Comparison of ENCODE assay signal across 8 cellular contexts in the genomic region with DNA sequence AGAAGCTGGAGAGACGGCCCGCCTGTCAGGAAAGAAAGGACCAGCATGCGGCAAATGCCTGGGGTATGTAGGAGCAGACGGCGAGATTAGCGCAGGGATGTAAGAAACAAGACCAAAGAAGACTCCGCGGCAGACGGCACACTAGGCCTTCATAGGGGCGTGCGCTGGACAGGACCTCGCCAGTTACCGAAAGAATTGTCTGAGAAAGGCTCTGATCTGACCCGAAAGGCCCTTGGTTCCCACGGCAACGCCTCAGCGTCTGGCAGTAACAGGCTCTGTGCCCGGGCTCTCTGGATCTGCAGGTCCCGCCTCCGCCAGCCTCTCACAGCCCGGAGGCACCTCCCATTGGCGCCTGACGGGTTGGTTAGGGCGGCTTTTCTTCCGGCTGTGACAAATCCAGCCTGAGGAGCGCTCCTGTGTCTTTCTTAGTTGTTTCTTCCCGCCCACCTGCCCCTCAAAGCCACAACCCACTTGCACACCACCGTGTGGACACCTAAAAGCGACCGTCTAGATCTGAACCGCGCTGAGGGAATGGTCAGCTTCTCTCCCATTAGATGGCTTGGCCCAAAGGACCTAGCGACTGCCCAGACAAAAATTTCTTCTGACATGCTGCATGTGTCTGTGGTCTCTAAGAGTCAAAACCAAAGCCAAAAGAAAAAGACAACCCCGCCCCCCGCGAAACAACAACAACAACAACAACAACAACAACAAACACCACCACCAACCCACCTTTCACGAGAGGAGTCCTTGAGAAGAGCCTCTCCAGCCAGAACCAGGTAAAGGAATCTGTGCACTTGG. TPM values are rescaled to one million over a fixed set of nuclear protein-coding genes. Genes with fewer than 3 reads are reported as not detected.
DNase-seq lines count a peak whose midpoint lies in the region; ATAC-seq and TF ChIP-seq lines count a peak whose summit lies in the region.
"Not testable (repeated sequence)": the region's sequence is repeated elsewhere in the genome, so short reads cannot be mapped to it uniquely, and the experiment has no call there.

No MANE protein-coding gene starts in this region.

- intact Hi-C loops in CD4-positive, alpha-beta T cell (cut with DNase I, micrococcal nuclease) = loop anchor here (10.0 kb wide), 9 partner anchors 138 to 1198 kb away; partner anchors contain the start of genes ZNF569 (in 2 of the 2), ZNF570 (in 2 of the 2), ZNF573 (in 2 of the 2) and OVOL3 (in 1 of the 2)

- not testable (repeated sequence) for TF ChIP-seq CTCF in CD4-positive, alpha-beta T cell (IDR thresholded peaks at IDR 0.05)

- DNase-seq in CD4-positive, alpha-beta T cell = peak; percentile 16 to 56 (median 38)
- DNase-seq in NCI-H1092 treated with DMSO at 0.1 percent for 48 hours (lab: John Stamatoyannopoulos, UW) (peak; percentile 31), SK-N-DZ (ENCODE audit: low spot score) (peak; percentile 76), neuronal stem cell (ENCODE audit: low spot score) (peak; percentile 71)
- DNase-seq in iPS DF 6.9 (ENCODE audit: low read depth, low spot score) = not testable (repeated sequence)
- DNase-seq in stimulated activated CD8-positive, alpha-beta memory T cell treated with anti-CD3 and anti-CD28 coated beads, Interleukin-7, amount 100 ng/mL, for 4 hours (ENCODE audit: low read depth in 2 of 2) = peak; percentile 40 to 42

- peaks cover 11% of the 10 kb centered on the region for H3K27me3 Mint-ChIP-seq in CD4-positive, alpha-beta T cell
- not testable (repeated sequence) for H3K27me3 Mint-ChIP-seq in activated T-helper 17 cell treated with anti-CD3 and anti-CD28 coated beads, Interleukin-2, amount 50 U/mL, for 72 hours

- peak overlapping the region; percentile 81 for H3K4me3 Mint-ChIP-seq in CD4-positive, alpha-beta T cell
- H3K4me3 Mint-ChIP-seq in activated T-helper 17 cell treated with anti-CD3 and anti-CD28 coated beads, Interleukin-2, amount 50 U/mL, for 72 hours = peak overlapping the region; percentile 70

- H3K36me3 Mint-ChIP-seq in CD4-positive, alpha-beta T cell (ENCODE audit: low read depth) = peaks cover 12% of the 10 kb centered on the region
- not testable (repeated sequence) for H3K36me3 Mint-ChIP-seq in activated T-helper 17 cell treated with anti-CD3 and anti-CD28 coated beads, Interleukin-2, amount 50 U/mL, for 72 hours (ENCODE audit: low read depth)

- H4K8ac ChIP-seq in neuronal stem cell (ENCODE audit: low read depth, low read length) = not testable (repeated sequence)

- H3K4me1 ChIP-seq in ectodermal cell (ENCODE audit: control insufficient read depth, insufficient read depth, low read length); iPS DF 6.9 (ENCODE audit: control insufficient read depth, insufficient read depth, low read length); neuronal stem cell (ENCODE audit: control insufficient read depth in 2 of 2, insufficient read depth in 1 of 2, low read depth in 1 of 2, low read length in 2 of 2): not testable (repeated sequence)

- peak overlapping the region; percentile 73 for H3K4me2 ChIP-seq in neuronal stem cell (ENCODE audit: insufficient read depth, low read length, poor library complexity, severe bottlenecking)

- not testable (repeated sequence) for H2BK120ac ChIP-seq in neuronal stem cell (ENCODE audit: low read depth, low read length)

- not testable (repeated sequence) for H2BK12ac ChIP-seq in neuronal stem cell (ENCODE audit: low read length)

- peak overlapping the region; percentile 16 for H3K4me3 ChIP-seq in ectodermal cell (ENCODE audit: insufficient read depth, low read depth, low read length)
- peak overlapping the region; percentile 28; the same call in 1 of the 2 replicates for H3K4me3 ChIP-seq in iPS DF 6.9 (ENCODE audit: low read length)
- peak overlapping the region; percentile 52 to 68 for H3K4me3 ChIP-seq in neuronal stem cell (ENCODE audit: low read length in 2 of 2)

- ATAC-seq in CD4-positive, alpha-beta T cell (ENCODE audit: poor library complexity) = peak; percentile 47
- ATAC-seq in activated T-helper 17 cell treated with anti-CD3 and anti-CD28 coated beads, Interleukin-2, amount 50 U/mL, for 72 hours (replicated peaks) = peak; percentile 66

- not testable (repeated sequence) for H3K27me3 ChIP-seq in CD4-positive, alpha-beta T cell (ENCODE audit: control insufficient read depth, insufficient read depth, low read length); ectodermal cell (ENCODE audit: control insufficient read depth, insufficient read depth, low read length, poor library complexity, severe bottlenecking); iPS DF 6.9 (ENCODE audit: control insufficient read depth, insufficient read depth, low read length); neuronal stem cell (ENCODE audit: control insufficient read depth in 3 of 3, insufficient read depth in 3 of 3, low read depth in 1 of 3, low read length in 3 of 3)

- peak overlapping the region; percentile 95 for H2AFZ ChIP-seq in neuronal stem cell (ENCODE audit: low read length)

- not testable (repeated sequence) for H3K9ac ChIP-seq in neuronal stem cell (ENCODE audit: low read depth, low read length, poor library complexity)

- H2BK5ac ChIP-seq in neuronal stem cell (ENCODE audit: low read length) = not testable (repeated sequence)

- H3K14ac ChIP-seq in neuronal stem cell (ENCODE audit: low read length) = not testable (repeated sequence)

- 37 to 40% methylated on average over 34 to 35 of the region's 37 CpGs for WGBS in ectodermal cell, 2 experiments
- no CpG with 5 or more reads among the region's 37 CpGs for WGBS in iPS DF 6.9 (ENCODE audit: insufficient coverage, insufficient read length)
- WGBS in neuronal stem cell (ENCODE audit: extremely low coverage in 2 of 2, insufficient read length in 2 of 2, insufficient replicate concordance in 1 of 2), 2 donors = no CpG with 5 or more reads among the region's 37 CpGs

- not testable (repeated sequence) for H2BK15ac ChIP-seq in neuronal stem cell (ENCODE audit: low read length)

- H3K27ac ChIP-seq in CD4-positive, alpha-beta T cell (ENCODE audit: low read depth, low read length); iPS DF 6.9 (ENCODE audit: low read length): not testable (repeated sequence)
- H3K27ac ChIP-seq in ectodermal cell (ENCODE audit: insufficient read depth, low read depth, low read length, poor library complexity, severe bottlenecking) (peak overlapping the region; percentile 74), neuronal stem cell (replicated peaks; ENCODE audit: low read length) (peak overlapping the region; percentile 84)

- not testable (repeated sequence) for H3K36me3 ChIP-seq in ectodermal cell (ENCODE audit: control insufficient read depth, insufficient read depth, low read length); iPS DF 6.9 (ENCODE audit: control insufficient read depth, insufficient read depth, low read length); neuronal stem cell (replicated peaks in 1 of 2; ENCODE audit: control insufficient read depth in 2 of 2, insufficient read depth in 2 of 2, low read length in 2 of 2)

- H2AK5ac ChIP-seq in neuronal stem cell (ENCODE audit: low read depth, low read length) = not testable (repeated sequence)

- CTCF ChIA-PET in CD4-positive, alpha-beta T cell (lab: Charles Lee) = not testable (repeated sequence)

- peak overlapping the region; percentile 21 for H3K27ac Mint-ChIP-seq in CD4-positive, alpha-beta T cell
- H3K27ac Mint-ChIP-seq in activated T-helper 17 cell treated with anti-CD3 and anti-CD28 coated beads, Interleukin-2, amount 50 U/mL, for 72 hours = peak overlapping the region; percentile 28

- not testable (repeated sequence) for H3K18ac ChIP-seq in neuronal stem cell (ENCODE audit: low read length)

- H3K23ac ChIP-seq in neuronal stem cell (ENCODE audit: low read depth, low read length, poor library complexity) = not testable (repeated sequence)

- H3K4ac ChIP-seq in neuronal stem cell (ENCODE audit: low read length) = not testable (repeated sequence)

- not testable (repeated sequence) for H3K79me1 ChIP-seq in neuronal stem cell (ENCODE audit: low read depth, low read length)

- POLR2A ChIA-PET in CD4-positive, alpha-beta T cell (lab: Charles Lee) = interaction anchor here (0.6 to 1.0 kb wide), 2 partner anchors 57 to 194 kb away, joined by 3 read pairs; partner anchors contain the start of gene ZNF793

- peaks cover 29% of the 10 kb centered on the region for H3K4me1 Mint-ChIP-seq in CD4-positive, alpha-beta T cell (ENCODE audit: low read depth)
- H3K4me1 Mint-ChIP-seq in activated T-helper 17 cell treated with anti-CD3 and anti-CD28 coated beads, Interleukin-2, amount 50 U/mL, for 72 hours = peaks cover 11% of the 10 kb centered on the region

- not testable (repeated sequence) for H4K91ac ChIP-seq in neuronal stem cell (ENCODE audit: low read depth, low read length, poor library complexity)

- not testable (repeated sequence) for H3K9me3 ChIP-seq in CD4-positive, alpha-beta T cell (ENCODE audit: control insufficient read depth, low read length); ectodermal cell (ENCODE audit: control insufficient read depth, low read length); iPS DF 6.9 (ENCODE audit: control insufficient read depth, insufficient read depth, low read length)
- peaks cover 5 to 22% of the 10 kb centered on the region in 2 donors for H3K9me3 ChIP-seq in neuronal stem cell (replicated peaks in 1 of 2; ENCODE audit: control insufficient read depth in 2 of 2, insufficient read depth in 1 of 2, low read depth in 1 of 2, low read length in 2 of 2)

- not testable (repeated sequence) for H3K9me3 Mint-ChIP-seq in CD4-positive, alpha-beta T cell; activated T-helper 17 cell treated with anti-CD3 and anti-CD28 coated beads, Interleukin-2, amount 50 U/mL, for 72 hours

RNA-seq across cellular contexts. Expression of gene ZNF527, which starts 58.2 kb away (rescaled TPM):
- 1 to 10 TPM; 7.8 to 8.4 TPM for total RNA-seq in CD4-positive, alpha-beta T cell
- polyA plus RNA-seq in SK-N-DZ (2014; cell fraction: cytosol; rRNA removed) = 5.9 and 8.9 TPM in 2 replicates
- polyA plus RNA-seq in SK-N-DZ (2014; cell fraction: nucleus; rRNA removed) = 6.0 and 11.5 TPM in 2 replicates
- 1 to 10 TPM; 4.9 to 5.1 TPM for total RNA-seq in activated T-helper 17 cell treated with anti-CD3 and anti-CD28 coated beads, Interleukin-2, amount 50 U/mL, for 72 hours
- polyA plus RNA-seq in ectodermal cell (2013, experiment 1 of 4) = 4.6 TPM
- 6.2 TPM for polyA plus RNA-seq in ectodermal cell (2013, experiment 2 of 4)
- 4.4 TPM for polyA plus RNA-seq in ectodermal cell (2013, experiment 3 of 4)
- polyA plus RNA-seq in ectodermal cell (2013, experiment 4 of 4) = 4.8 TPM
- polyA plus RNA-seq in neuronal stem cell (2013, experiment 1 of 2) = 2.4 TPM
- 2.6 TPM for polyA plus RNA-seq in neuronal stem cell (2013, experiment 2 of 2)
